In the genomic region with DNA sequence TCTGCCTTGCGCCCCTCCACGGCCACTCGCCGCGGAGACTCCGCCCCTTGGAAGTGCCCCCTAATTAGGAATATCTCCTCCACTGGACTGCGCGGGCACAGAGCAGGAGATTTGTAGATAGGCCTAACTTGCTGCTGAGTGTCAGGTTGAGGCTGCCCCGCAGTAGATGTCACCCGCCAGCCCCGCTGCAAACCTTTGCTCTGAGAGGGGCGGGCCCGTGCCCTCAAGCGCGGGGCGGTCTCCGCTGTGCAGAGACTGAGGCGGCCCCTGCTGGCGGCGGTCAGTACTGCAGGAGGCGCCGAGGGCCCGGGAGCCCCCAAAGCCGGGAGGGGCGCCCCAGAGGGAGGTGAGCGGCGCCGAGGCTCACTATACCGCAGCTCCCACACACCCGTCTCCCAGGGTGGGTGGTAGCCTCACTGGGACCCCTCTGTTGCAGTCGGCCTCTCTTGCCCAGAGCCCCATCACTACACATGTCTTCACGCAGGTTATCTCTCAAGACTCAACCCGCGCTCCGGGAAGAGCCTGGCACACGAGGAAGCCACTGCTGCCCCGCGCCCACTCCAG, we compare ENCODE assay signal across 1 cellular context.
A peak's percentile ranks its signal among the peaks of the same experiment; 100 is the strongest.
TF ChIP-seq lines count a peak whose summit lies in the region.

No MANE protein-coding gene starts in this region.

TF ChIP-seq in IMR-90, 13 proteins besides CTCF, POLR2A, EP300 and RAD21:
- TF ChIP-seq MXI1 (IDR thresholded peaks at IDR 0.05; ENCODE audit: borderline replicate concordance, low read depth, low read length): peak; percentile 52; the same call in 1 of the 2 replicates
- TF ChIP-seq SMC3 (IDR thresholded peaks at IDR 0.05; ENCODE audit: low read depth, low read length): peak; percentile 55
- TF ChIP-seq CEBPB (IDR thresholded peaks at IDR 0.05; ENCODE audit: low read depth, low read length): no peak
- TF ChIP-seq MAZ (IDR thresholded peaks at IDR 0.05; ENCODE audit: borderline replicate concordance, low read depth, low read length): peak; percentile 61; the same call in 1 of the 2 replicates
